Comparison of ENCODE assay signal across 17 cellular contexts in genomic region chr6:158684745-158685355, GRCh38. TPM values are rescaled to one million over a fixed set of nuclear protein-coding genes. Genes with fewer than 3 reads are reported as not detected.
A peak's percentile ranks its signal among the peaks of the same experiment; 100 is the strongest.
DNase-seq lines count a peak whose midpoint lies in the region; ATAC-seq and TF ChIP-seq lines count a peak whose summit lies in the region.
"Had no signal": no experiment of that assay in that cellular context is flagged by ENCODE, and none has a peak within 500 bp of the region (broad histone marks: within the 10 kb centered on the region; RNA-seq: fewer than 3 reads in every experiment).

No MANE protein-coding gene starts in this region.

- no peak overlapping the region for H3K9ac ChIP-seq in parathyroid adenoma

- H3K4me1 Mint-ChIP-seq in activated CD8-positive, alpha-beta memory T cell treated with anti-CD3 and anti-CD28 coated beads, Interleukin-2, amount 10 ng/mL, durations not matched to agents 7 days and 5 days = peaks cover 55% of the 10 kb centered on the region
- H3K4me1 Mint-ChIP-seq in immature natural killer cell = peaks cover 54 to 79% of the 10 kb centered on the region in 2 donors

- H3K4me1 ChIP-seq in parathyroid adenoma = peaks cover 14% of the 10 kb centered on the region

- H3K27me3 Mint-ChIP-seq in activated CD8-positive, alpha-beta memory T cell treated with anti-CD3 and anti-CD28 coated beads, Interleukin-2, amount 10 ng/mL, durations not matched to agents 7 days and 5 days = no peaks in the 10 kb centered on the region
- H3K27me3 Mint-ChIP-seq in immature natural killer cell (ENCODE audit: low read depth in 3 of 3) = peaks cover 8 to 18% (median 10%) of the 10 kb centered on the region in 3 donors

- peak overlapping the region; percentile 52 for H3K27ac Mint-ChIP-seq in activated CD8-positive, alpha-beta memory T cell treated with anti-CD3 and anti-CD28 coated beads, Interleukin-2, amount 10 ng/mL, durations not matched to agents 7 days and 5 days
- H3K27ac Mint-ChIP-seq in immature natural killer cell = peak overlapping the region; percentile 33 to 98 (median 88)

- CTCF ChIA-PET in HEK293T (lab: Yijun Ruan, JAX) = interaction anchor here (0.6 to 0.7 kb wide), 2 partner anchors 25 to 451 kb away, joined by 3 to 4 read pairs; no protein-coding TSS in a partner anchor
- CTCF ChIA-PET in activated CD8-positive, alpha-beta memory T cell treated with anti-CD3 and anti-CD28 coated beads, Interleukin-2, amount 10 ng/mL, durations not matched to agents 7 days and 5 days (lab: Charles Lee) = interaction anchor here (0.7 to 3.0 kb wide), 6 partner anchors 13 to 937 kb away, joined by 3 to 10 read pairs (median 3); partner anchors contain the start of gene DYNLT1

- H2AFZ ChIP-seq in parathyroid adenoma = no peak overlapping the region

- no peak overlapping the region for H3K4me3 ChIP-seq in parathyroid adenoma (ENCODE audit: low read depth, low read length)
- H3K4me3 ChIP-seq: left lung, ovary had no signal

- DNase-seq in HEK293T (ENCODE audit: extremely low spot score) = no peak
- DNase-seq in activated CD8-positive, alpha-beta memory T cell treated with anti-CD3 and anti-CD28 coated beads, Interleukin-2, amount 10 ng/mL, durations not matched to agents 7 days and 5 days = peak; percentile 14
- no peak for DNase-seq in immature natural killer cell
- no peak for DNase-seq in activated gamma-delta T cell treated with Interleukin-2 at 50 U/mL for 16 hours
- DNase-seq: activated naive CD4-positive, alpha-beta T cell treated with Interleukin-2 at 50 U/mL for 16 hours; cortex of kidney; foreskin fibroblast; left lung; NCI-H2029 treated with DMSO at 0.1 percent for 48 hours; NCI-H510A treated with DMSO at 0.1 percent for 48 hours; ovary; stimulated activated CD4-positive, alpha-beta T cell treated with anti-CD3 and anti-CD28 coated beads, Interleukin-2, amount 100 ng/mL, for 48 hours; substantia nigra had no signal

- no peaks in the 10 kb centered on the region for H3K9me3 Mint-ChIP-seq in activated CD8-positive, alpha-beta memory T cell treated with anti-CD3 and anti-CD28 coated beads, Interleukin-2, amount 10 ng/mL, durations not matched to agents 7 days and 5 days (ENCODE audit: low read depth)
- no peaks in the 10 kb centered on the region for H3K9me3 Mint-ChIP-seq in immature natural killer cell

- no peak overlapping the region for H3K4me3 Mint-ChIP-seq in activated CD8-positive, alpha-beta memory T cell treated with anti-CD3 and anti-CD28 coated beads, Interleukin-2, amount 10 ng/mL, durations not matched to agents 7 days and 5 days
- H3K4me3 Mint-ChIP-seq in immature natural killer cell = no peak overlapping the region

- TF ChIP-seq CTCF in parathyroid adenoma (IDR thresholded peaks at IDR 0.05) = no peak

- H3K27me3 ChIP-seq in parathyroid adenoma (ENCODE audit: control insufficient read depth, insufficient read depth, low read length) = no peaks in the 10 kb centered on the region
- H3K27me3 ChIP-seq: left lung, ovary had no signal

- no peaks in the 10 kb centered on the region for H3K79me2 ChIP-seq in parathyroid adenoma

- H3K36me3 Mint-ChIP-seq in activated CD8-positive, alpha-beta memory T cell treated with anti-CD3 and anti-CD28 coated beads, Interleukin-2, amount 10 ng/mL, durations not matched to agents 7 days and 5 days = peaks cover 66% of the 10 kb centered on the region
- H3K36me3 Mint-ChIP-seq in immature natural killer cell = peaks cover 29 to 49% (median 32%) of the 10 kb centered on the region in 3 donors

- H3K9me3 ChIP-seq in parathyroid adenoma (ENCODE audit: control insufficient read depth, low read length) = no peaks in the 10 kb centered on the region
- H3K9me3 ChIP-seq: left lung, ovary had no signal

- no peaks in the 10 kb centered on the region for H3K36me3 ChIP-seq in parathyroid adenoma (ENCODE audit: control insufficient read depth, insufficient read depth, low read length)
- H3K36me3 ChIP-seq: left lung, ovary had no signal

- peak overlapping the region; percentile 64 for H3K27ac ChIP-seq in parathyroid adenoma
- H3K27ac ChIP-seq: ovary, VCaP had no signal

- ATAC-seq in activated CD8-positive, alpha-beta memory T cell treated with anti-CD3 and anti-CD28 coated beads, Interleukin-2, amount 10 ng/mL, durations not matched to agents 7 days and 5 days = no peak
- no peak for ATAC-seq in HG02763 (IDR thresholded peaks at IDR 0.05; ENCODE audit: unreplicated experiment)
- no peak for ATAC-seq in GM18498 (IDR thresholded peaks at IDR 0.05; ENCODE audit: unreplicated experiment)
- ATAC-seq: left lung had no signal

- H3K4me2 ChIP-seq in parathyroid adenoma (ENCODE audit: low read length) = no peak overlapping the region

- POLR2A ChIA-PET in HEK293T (lab: Yijun Ruan, JAX) = no interaction called here

TF ChIP-seq in HEK293T, 16 proteins besides CTCF, POLR2A, EP300 and RAD21:
- peak; percentile 60 for TF ChIP-seq ZNF384 (IDR thresholded peaks at IDR 0.05)
- no peak for TF ChIP-seq NFRKB (IDR thresholded peaks at IDR 0.05)

RNA-seq across cellular contexts. Expression of gene SYTL3, which starts 35.0 kb away (rescaled TPM):
- 100 to 1,000 TPM; 106 to 112 TPM for total RNA-seq in activated CD8-positive, alpha-beta memory T cell treated with anti-CD3 and anti-CD28 coated beads, Interleukin-2, amount 10 ng/mL, durations not matched to agents 7 days and 5 days
- 10 to 100 TPM; 45.4 to 56.5 (median 52.0) TPM for polyA plus RNA-seq in immature natural killer cell

RNA-seq across cellular contexts. Expression of gene DYNLT1, which starts 40.3 kb away (rescaled TPM):
- 100 to 1,000 TPM; 109 to 120 TPM for total RNA-seq in activated CD8-positive, alpha-beta memory T cell treated with anti-CD3 and anti-CD28 coated beads, Interleukin-2, amount 10 ng/mL, durations not matched to agents 7 days and 5 days
- 100 to 1,000 TPM in 2 of 3 donors, 10 to 100 TPM in 1; 94.2 to 141 (median 119) TPM for polyA plus RNA-seq in immature natural killer cell
